Comparison of ENCODE assay signal across 10 cellular contexts in genomic region chr3:126261037-126261436, GRCh38.
A peak's percentile ranks its signal among the peaks of the same experiment; 100 is the strongest.
DNase-seq lines count a peak whose midpoint lies in the region; ATAC-seq and TF ChIP-seq lines count a peak whose summit lies in the region.
"Had no signal": no experiment of that assay in that cellular context is flagged by ENCODE, and none has a peak within 500 bp of the region (broad histone marks: within the 10 kb centered on the region; RNA-seq: fewer than 3 reads in every experiment).

No MANE protein-coding gene starts in this region.

- no peaks in the 10 kb centered on the region for H3K36me3 ChIP-seq in lung (ENCODE audit: control insufficient read depth in 2 of 2, insufficient read depth in 2 of 2, low read length in 2 of 2)

- no peaks in the 10 kb centered on the region for H3K27me3 ChIP-seq in lung (ENCODE audit: control insufficient read depth, insufficient read depth)

- no peaks in the 10 kb centered on the region for H3K9me3 ChIP-seq in lung (ENCODE audit: control insufficient read depth in 2 of 2, insufficient read depth in 1 of 2, low read length in 1 of 2)

- DNase-seq in AG20443 (ENCODE audit: low spot score) (peak; percentile 82), LoVo (ENCODE audit: low spot score) (peak; percentile 22), cerebellar cortex (ENCODE audit: low spot score) (peak; percentile 24), lung (ENCODE audit: low spot score) (peak; percentile 79), G401 (ENCODE audit: low spot score) (no peak), T-helper 9 cell (no peak)
- DNase-seq in stimulated activated CD4-positive, alpha-beta T cell treated with anti-CD3 and anti-CD28 coated beads, Interleukin-1b, Interleukin-23, amount 100 ng/mL, for 48 hours, result no peak
- DNase-seq: NCI-H1694 had no signal

- no peak for TF ChIP-seq CTCF in lung (IDR thresholded peaks at IDR 0.05; ENCODE audit: control extremely low read depth, extremely low read depth)

- in situ Hi-C loops in G401 (cut with HindIII; ENCODE audit: low sequenced_read_pairs), result loop anchor here (25.0 kb wide), 1 partner anchor 126 kb away; the partner anchor contains the start of gene CFAP100

- no peak overlapping the region for H3K4me3 ChIP-seq in lung
- H3K4me3 ChIP-seq: GM12878 had no signal

- peaks cover 3 to 7% of the 10 kb centered on the region in 2 donors for H3K4me1 ChIP-seq in lung (ENCODE audit: control insufficient read depth in 2 of 2, insufficient read depth in 2 of 2, low read length in 2 of 2)

- WGBS in lung, 2 donors, result 28 to 48% methylated on average over 6 of the region's 6 CpGs

- peak; percentile 63 for ATAC-seq in lung (ENCODE audit: insufficient read depth, low FRiP score)
- ATAC-seq in HG03457 (IDR thresholded peaks at IDR 0.05; ENCODE audit: unreplicated experiment), result no peak
- ATAC-seq: GM12878 had no signal

- H3K27ac ChIP-seq in lung (ENCODE audit: low read depth in 1 of 2, low read length in 1 of 2), result peak overlapping the region in 1 of 2 donors; percentile 44

Comparison
In these comparisons a context has a peak if more than half of its experiments do, and no peak if none do; other contexts are left out.
1. DNase-seq: peak in AG20443 (single experiment), LoVo (single experiment), cerebellar cortex (single experiment) and lung (single experiment); none in G401 (single experiment), stimulated activated CD4-positive, alpha-beta T cell treated with anti-CD3 and anti-CD28 coated beads, Interleukin-1b, Interleukin-23, amount 100 ng/mL, for 48 hours (single experiment) and T-helper 9 cell (single experiment).